Comparison of ENCODE assay signal across 8 cellular contexts in the genomic region with DNA sequence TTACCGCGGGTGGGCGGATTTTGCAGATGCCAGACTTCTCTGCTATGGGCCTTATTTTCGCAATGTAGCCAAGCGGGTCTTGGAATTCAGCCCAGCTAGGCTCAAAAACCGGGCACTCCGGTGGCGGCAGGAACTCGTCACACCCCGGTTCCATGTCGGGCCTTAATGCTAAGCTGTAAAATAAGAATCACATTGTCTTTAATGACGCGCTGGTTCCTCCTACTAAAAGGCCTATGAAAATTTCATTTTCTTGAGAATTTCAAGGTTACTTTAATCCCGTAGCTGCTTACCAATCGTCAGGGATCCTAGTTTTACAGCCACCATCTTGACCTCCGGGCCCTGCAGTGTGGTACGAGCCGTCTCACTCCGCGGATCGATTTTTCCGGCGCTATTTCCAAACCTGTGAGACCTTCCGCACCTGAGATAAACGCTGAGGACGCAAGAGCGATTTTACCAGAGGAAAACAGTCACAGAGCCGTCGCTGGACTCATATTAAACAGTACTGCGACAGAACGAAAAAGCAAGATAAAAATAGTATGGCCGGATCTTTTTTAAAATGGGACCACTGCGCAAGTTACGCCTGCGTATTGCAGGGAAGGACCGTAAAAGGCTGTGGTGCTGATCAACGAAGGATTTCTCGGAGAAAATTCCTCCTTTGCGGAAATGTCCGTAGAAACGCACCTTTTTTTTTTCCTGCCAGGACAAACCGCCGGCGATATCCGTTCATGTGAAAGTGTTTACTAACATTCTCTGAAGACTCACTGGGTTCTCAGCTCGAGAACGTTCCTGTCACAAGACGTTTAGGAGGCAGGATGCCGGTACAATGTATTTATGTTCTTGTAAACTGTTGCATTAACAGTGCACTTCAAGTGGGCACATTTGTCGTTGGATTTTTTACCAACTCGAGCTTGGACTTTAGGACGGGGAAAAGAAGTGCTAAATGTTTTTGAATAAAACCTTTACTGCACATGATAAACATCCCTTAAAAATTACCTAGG. TPM values are rescaled to one million over a fixed set of nuclear protein-coding genes. Genes with fewer than 3 reads are reported as not detected.
DNase-seq lines count a peak whose midpoint lies in the region; ATAC-seq and TF ChIP-seq lines count a peak whose summit lies in the region.

TSS of gene KDM5D (minus strand) at position 346 of the 998 bp plus-strand sequence. CDS start at position 154, 192 bp downstream.

- H3K36me3 ChIP-seq in heart right ventricle: peaks cover 0 to 34% (median 0%) of the 10 kb centered on the region in 9 donors

- TF ChIP-seq CTCF in heart right ventricle (IDR thresholded peaks at IDR 0.05) (no peak), MCF 10A (IDR thresholded peaks at IDR 0.05; ENCODE audit: unreplicated experiment) (no peak)

- 0% methylated on average over 52 of the region's 52 CpGs for WGBS in heart right ventricle, 2 donors

- peaks cover 17% of the 10 kb centered on the region for H3K36me3 Mint-ChIP-seq in activated CD4-positive, alpha-beta memory T cell treated with anti-CD3 and anti-CD28 coated beads for 36 hours
- H3K36me3 Mint-ChIP-seq in MCF 10A (ENCODE audit: insufficient read depth, unreplicated experiment): no peaks in the 10 kb centered on the region

- peak within 1 kb of the TSS; percentile 90 for H3K4me3 Mint-ChIP-seq in activated CD4-positive, alpha-beta memory T cell treated with anti-CD3 and anti-CD28 coated beads for 36 hours
- no peak within 1 kb of the TSS for H3K4me3 Mint-ChIP-seq in MCF 10A (ENCODE audit: unreplicated experiment)

- no peaks in the 10 kb centered on the region for H3K27me3 Mint-ChIP-seq in activated CD4-positive, alpha-beta memory T cell treated with anti-CD3 and anti-CD28 coated beads for 36 hours
- H3K27me3 Mint-ChIP-seq in MCF 10A (ENCODE audit: insufficient read depth, unreplicated experiment): no peaks in the 10 kb centered on the region

- POLR2A ChIA-PET in activated CD4-positive, alpha-beta memory T cell treated with anti-CD3 and anti-CD28 coated beads for 36 hours (lab: Charles Lee): interaction anchor here (0.7 to 2.4 kb wide), 3 partner anchors 9 to 831 kb away, joined by 3 to 13 read pairs (median 3); partner anchors contain the start of gene EIF1AY
- POLR2A ChIA-PET in MCF 10A (lab: Yijun Ruan, JAX): no interaction called here

- no peaks in the 10 kb centered on the region for H3K9me3 Mint-ChIP-seq in activated CD4-positive, alpha-beta memory T cell treated with anti-CD3 and anti-CD28 coated beads for 36 hours
- no peaks in the 10 kb centered on the region for H3K9me3 Mint-ChIP-seq in MCF 10A (ENCODE audit: unreplicated experiment)

- H3K4me3 ChIP-seq in heart right ventricle: peak within 1 kb of the TSS in 7 of 10 donors; percentile 10 to 70 (median 67)

- intact Hi-C loops in activated CD4-positive, alpha-beta memory T cell treated with anti-CD3 and anti-CD28 coated beads for 36 hours (cut with micrococcal nuclease): loop anchor here (1.0 to 10.0 kb wide), 4 partner anchors 177 to 1250 kb away; partner anchors contain the start of gene EIF1AY
- intact Hi-C loops in heart right ventricle (cut with DNase I) (no loop called here), MCF 10A (cut with micrococcal nuclease) (no loop called here)

- peak in 74 of 76 experiments; percentile 0 to 73 (median 43) for DNase-seq in HUDEP-2 (lab: John Stamatoyannopoulos, UW; ENCODE audit: unreplicated experiment in 76 of 76)
- peak; percentile 74 for DNase-seq in activated CD4-positive, alpha-beta memory T cell treated with anti-CD3 and anti-CD28 coated beads for 36 hours
- peak; percentile 30 to 58 for DNase-seq in heart right ventricle
- peak; percentile 70 for DNase-seq in stimulated activated CD4-positive, alpha-beta T cell treated with anti-CD3 and anti-CD28 coated beads, Interleukin-4, amount 100 ng/mL, for 24 hours
- DNase-seq in MCF 10A (ENCODE audit: unreplicated experiment): no peak
- no peak for DNase-seq in OCI-M1 (lab: John Stamatoyannopoulos, UW)

- H3K4me1 Mint-ChIP-seq in activated CD4-positive, alpha-beta memory T cell treated with anti-CD3 and anti-CD28 coated beads for 36 hours (ENCODE audit: low read depth): peaks cover 35% of the 10 kb centered on the region
- H3K4me1 Mint-ChIP-seq in MCF 10A (ENCODE audit: insufficient read depth, unreplicated experiment): no peaks in the 10 kb centered on the region

- BruUV-seq in MCF 10A (replicated peaks; lab: Mats Ljungman, UMichigan): no TSS peak

- no peaks in the 10 kb centered on the region for H3K9me3 ChIP-seq in heart right ventricle

- peak within 1 kb of the TSS; percentile 98 for H3K27ac Mint-ChIP-seq in activated CD4-positive, alpha-beta memory T cell treated with anti-CD3 and anti-CD28 coated beads for 36 hours
- H3K27ac Mint-ChIP-seq in MCF 10A (ENCODE audit: low read depth, unreplicated experiment): no peak within 1 kb of the TSS

- H3K27ac ChIP-seq in heart right ventricle: peak within 1 kb of the TSS in 7 of 10 donors; percentile 89 to 95 (median 91)

- peaks cover 0 to 24% (median 0%) of the 10 kb centered on the region in 9 donors for H3K4me1 ChIP-seq in heart right ventricle

- no peaks in the 10 kb centered on the region for H3K27me3 ChIP-seq in heart right ventricle

- CTCF ChIA-PET in activated CD4-positive, alpha-beta memory T cell treated with anti-CD3 and anti-CD28 coated beads for 36 hours (lab: Charles Lee): no interaction called here
- CTCF ChIA-PET in MCF 10A (lab: Yijun Ruan, JAX): no interaction called here

- peak; percentile 62 for ATAC-seq in GM18519 (IDR thresholded peaks at IDR 0.05; ENCODE audit: low FRiP score, unreplicated experiment)
- peak in 5 of 8 donors; percentile 83 to 95 (median 93) for ATAC-seq in heart right ventricle
- ATAC-seq in GM19467 (IDR thresholded peaks at IDR 0.05; ENCODE audit: unreplicated experiment): no peak

RNA-seq across cellular contexts. Expression of gene KDM5D, which starts in this region (rescaled TPM):
- total RNA-seq in activated CD4-positive, alpha-beta memory T cell treated with anti-CD3 and anti-CD28 coated beads for 36 hours: 10 to 100 TPM; 22.8 to 25.0 TPM
- total RNA-seq in heart right ventricle (10 to 100 TPM in 7 of 10 donors, not detected in 3; 26.9 to 38.9 (median 30.6) TPM), MCF 10A (2022) (not detected in 2 replicates)
- polyA plus RNA-seq in heart right ventricle: 10 to 100 TPM in 1 of 2 donors, 1 to 10 TPM in 1; 9.4 to 32.8 TPM

Comparison
In these comparisons a context has a peak if more than half of its experiments do, and no peak if none do; other contexts are left out.
1. DNase-seq: peak in HUDEP-2 (74 of 76), activated CD4-positive, alpha-beta memory T cell treated with anti-CD3 and anti-CD28 coated beads for 36 hours (single experiment), heart right ventricle (2 of 2) and stimulated activated CD4-positive, alpha-beta T cell treated with anti-CD3 and anti-CD28 coated beads, Interleukin-4, amount 100 ng/mL, for 24 hours (single experiment); none in MCF 10A (single experiment) and OCI-M1 (single experiment).